In the genomic region with DNA sequence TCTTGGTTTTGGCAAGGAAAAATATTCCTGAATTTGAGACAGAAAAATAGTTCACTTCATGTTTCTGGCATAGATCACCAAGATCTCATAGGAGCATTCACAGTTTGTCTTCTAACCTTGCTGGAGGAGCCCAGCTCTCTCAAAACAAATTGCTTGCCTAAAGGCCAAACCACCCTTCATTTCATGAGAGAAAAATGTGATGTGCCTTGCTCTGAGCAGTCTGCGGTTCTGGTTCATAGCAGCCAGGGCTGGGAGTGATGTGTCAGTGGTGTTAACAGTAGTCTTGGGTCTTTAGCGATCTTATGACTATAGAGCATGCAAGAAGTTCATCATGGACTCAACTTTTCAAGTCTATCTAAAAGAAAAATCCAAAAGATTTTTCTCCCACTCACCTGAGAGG, we compare ENCODE assay signal across 18 cellular contexts.
A peak's percentile ranks its signal among the peaks of the same experiment; 100 is the strongest.
DNase-seq lines count a peak whose midpoint lies in the region; ATAC-seq and TF ChIP-seq lines count a peak whose summit lies in the region.
"Had no signal": no experiment of that assay in that cellular context is flagged by ENCODE, and none has a peak within 500 bp of the region (broad histone marks: within the 10 kb centered on the region; RNA-seq: fewer than 3 reads in every experiment).

No MANE protein-coding gene starts in this region.

- H3K4me1 Mint-ChIP-seq in chondrocyte (ENCODE audit: low read depth): peaks cover 49% of the 10 kb centered on the region
- H3K4me1 Mint-ChIP-seq in nephron progenitor cell: peaks cover 53% of the 10 kb centered on the region

- intact Hi-C loops in right cardiac atrium (cut with DNase I): no loop called here

- H3K4me3 ChIP-seq in AG10803 (ENCODE audit: low read length) (no peak overlapping the region), right cardiac atrium (ENCODE audit: low read length) (no peak overlapping the region)
- H3K4me3 ChIP-seq: BLaER1, PC-9 had no signal

- ATAC-seq in right cardiac atrium: no peak

- DNase-seq in AG10803 (ENCODE audit: low read depth): peak; percentile 49
- DNase-seq in RWPE1 (ENCODE audit: low spot score): no peak
- DNase-seq in chondrocyte (ENCODE audit: low spot score): no peak
- DNase-seq in nephron progenitor cell: no peak
- DNase-seq in GM13977 (ENCODE audit: low spot score): no peak
- DNase-seq in DMS 273 treated with DMSO at 0.1 percent for 48 hours (lab: John Stamatoyannopoulos, UW): no peak
- DNase-seq in right cardiac atrium: no peak
- DNase-seq in NCI-H345 treated with DMSO at 0.1 percent for 48 hours (lab: John Stamatoyannopoulos, UW; ENCODE audit: unreplicated experiment): no peak
- DNase-seq: CD8-positive, alpha-beta memory T cell; DMS79; H9; KG1; NCI-H1436; NCI-H2029; NCI-H345; NCI-H526; PC-9 had no signal

- H3K27me3 Mint-ChIP-seq in chondrocyte (ENCODE audit: low read depth) (no peaks in the 10 kb centered on the region), nephron progenitor cell (ENCODE audit: low read depth, poor library complexity) (peaks cover 5% of the 10 kb centered on the region)
- H3K27me3 Mint-ChIP-seq: CD8-positive, alpha-beta memory T cell had no signal

- CTCF ChIA-PET in RWPE1 (lab: Yijun Ruan, JAX): interaction anchor here (0.8 kb wide), 1 partner anchor 685 kb away, joined by 3 read pairs; no protein-coding TSS in a partner anchor

- H3K27ac ChIP-seq in RWPE1: 0 out of 2 replicates have a peak overlapping the region, but pooled peaks have one; percentile 29
- no peak overlapping the region for H3K27ac ChIP-seq in right cardiac atrium (ENCODE audit: low read length)
- H3K27ac ChIP-seq: BLaER1, PC-9 had no signal

- WGBS in right cardiac atrium: 93% methylated on average over 2 of the region's 2 CpGs

- POLR2A ChIA-PET in RWPE1 (lab: Yijun Ruan, JAX; ENCODE audit: low non-redundant PET): no interaction called here

- TF ChIP-seq CTCF in AG10803 (conservative IDR thresholded peaks at IDR 0.05; ENCODE audit: low read length): no peak
- no peak for TF ChIP-seq CTCF in RWPE1 (conservative IDR thresholded peaks at IDR 0.05; ENCODE audit: low read depth)
- TF ChIP-seq CTCF in chondrocyte (IDR thresholded peaks at IDR 0.05): no peak
- no peak for TF ChIP-seq CTCF in nephron progenitor cell (IDR thresholded peaks at IDR 0.05)
- no peak for TF ChIP-seq CTCF in GM13977 (IDR thresholded peaks at IDR 0.05; ENCODE audit: extremely low read depth, insufficient read depth, missing control alignments)

- H3K4me1 ChIP-seq in right cardiac atrium (ENCODE audit: control insufficient read depth, insufficient read depth, low read length): peaks cover 4% of the 10 kb centered on the region
- H3K4me1 ChIP-seq: BLaER1 had no signal

- no peaks in the 10 kb centered on the region for H3K9me3 ChIP-seq in right cardiac atrium (ENCODE audit: control insufficient read depth, low read length)
- H3K9me3 ChIP-seq: BLaER1 had no signal

- H3K9me3 Mint-ChIP-seq in chondrocyte (ENCODE audit: low read depth): peaks cover 4% of the 10 kb centered on the region
- H3K9me3 Mint-ChIP-seq in nephron progenitor cell: peaks cover 4% of the 10 kb centered on the region
- H3K9me3 Mint-ChIP-seq: CD8-positive, alpha-beta memory T cell; H9 had no signal

- H3K27ac Mint-ChIP-seq in chondrocyte (ENCODE audit: unreplicated experiment): peak overlapping the region; percentile 15
- H3K27ac Mint-ChIP-seq in nephron progenitor cell: peak overlapping the region; percentile 47

- no peak overlapping the region for H3K4me3 Mint-ChIP-seq in chondrocyte (ENCODE audit: unreplicated experiment)
- H3K4me3 Mint-ChIP-seq in nephron progenitor cell: no peak overlapping the region
- H3K4me3 Mint-ChIP-seq: CD8-positive, alpha-beta memory T cell; H9 had no signal

- in situ Hi-C loops in GM13977 (cut with MboI; ENCODE audit: low pct_unique_long_range_greater_than_20kb, low sequenced_read_pairs, unreplicated experiment): no loop called here

- no peaks in the 10 kb centered on the region for H3K27me3 ChIP-seq in right cardiac atrium (ENCODE audit: control insufficient read depth, insufficient read depth)
- H3K27me3 ChIP-seq: BLaER1 had no signal

- H3K36me3 Mint-ChIP-seq in chondrocyte (ENCODE audit: low read depth) (peaks cover 27% of the 10 kb centered on the region), nephron progenitor cell (ENCODE audit: low read depth) (peaks cover 36% of the 10 kb centered on the region)
